In the genomic region with DNA sequence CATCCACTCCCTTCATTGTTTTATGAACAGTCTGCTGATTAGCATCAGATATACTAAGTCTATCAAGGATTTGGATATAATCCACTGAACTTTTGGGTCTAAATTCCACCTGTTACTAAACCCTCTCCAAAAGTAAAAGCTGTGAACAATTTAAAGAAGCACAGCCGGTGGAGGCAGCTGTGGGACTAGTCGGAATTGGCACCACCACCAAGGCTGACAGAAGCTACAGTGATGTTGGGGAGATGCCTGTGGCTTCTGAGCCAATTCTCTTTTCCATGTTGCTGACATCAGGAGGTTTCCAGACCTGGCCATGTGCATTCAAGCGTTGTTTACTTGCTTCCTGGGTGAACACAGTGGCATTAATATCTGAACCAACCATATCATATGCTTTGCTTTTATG, we compare ENCODE assay signal across 2 cellular contexts.
"Had no signal": no experiment of that assay in that cellular context is flagged by ENCODE, and none has a peak within 500 bp of the region (broad histone marks: within the 10 kb centered on the region; RNA-seq: fewer than 3 reads in every experiment).

No MANE protein-coding gene starts in this region.

- DNase-seq: GDM1, GF-D8 had no signal
